In the genomic region with DNA sequence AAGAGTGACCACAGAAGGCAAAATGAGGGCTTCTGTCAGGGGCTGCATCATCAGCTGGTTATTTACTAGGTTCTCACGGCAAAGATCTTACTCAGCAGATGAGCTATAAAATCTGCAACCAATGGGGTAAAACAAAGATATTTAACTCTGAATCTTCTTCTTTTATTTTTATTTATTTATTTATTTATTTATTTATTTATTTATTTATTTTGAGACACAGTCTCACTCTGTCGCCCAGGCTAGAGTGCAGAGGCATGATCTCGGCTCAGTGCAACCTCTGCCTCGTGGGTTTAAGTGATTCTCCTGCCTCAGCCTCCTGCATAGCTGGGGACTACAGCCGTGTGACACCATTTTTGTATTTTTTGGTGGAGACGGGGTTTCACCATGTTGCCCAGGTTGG, we compare ENCODE assay signal across 8 cellular contexts.
"Had no signal": no experiment of that assay in that cellular context is flagged by ENCODE, and none has a peak within 500 bp of the region (broad histone marks: within the 10 kb centered on the region; RNA-seq: fewer than 3 reads in every experiment).

No MANE protein-coding gene starts in this region.

- H3K27ac ChIP-seq: GM23248 had no signal

- H3K4me3 ChIP-seq: GM23248, GM23338, HAP-1 had no signal

- H3K9me3 Mint-ChIP-seq: HFFc6 had no signal

- H3K4me3 Mint-ChIP-seq: GM23338, H9, HFFc6 had no signal

- H3K36me3 ChIP-seq: HAP-1 had no signal

- H3K9me3 ChIP-seq: HAP-1 had no signal

- DNase-seq: GM23248, GOT3, H7, H9, HCEC 1CT, HFFc6 had no signal

- H3K27ac Mint-ChIP-seq: GM23338, H9, HFFc6 had no signal

- H3K4me1 Mint-ChIP-seq: GM23338, H9 had no signal

- H3K4me1 ChIP-seq: HAP-1 had no signal
